ENCODE assay signal across 16 cellular contexts in genomic region chr2:160423141-160423540, GRCh38.
DNase-seq lines count a peak whose midpoint lies in the region; ATAC-seq and TF ChIP-seq lines count a peak whose summit lies in the region.
"Had no signal": no experiment of that assay in that cellular context is flagged by ENCODE, and none has a peak within 500 bp of the region (broad histone marks: within the 10 kb centered on the region; RNA-seq: fewer than 3 reads in every experiment).

No MANE protein-coding gene starts in this region.

- peaks cover 41% of the 10 kb centered on the region for H3K4me1 ChIP-seq in CD8-positive, alpha-beta memory T cell (ENCODE audit: insufficient read depth, low read length)
- H3K4me1 ChIP-seq in spleen, result peaks cover 19 to 81% (median 38%) of the 10 kb centered on the region in 6 donors

- CTCF ChIA-PET in activated naive CD4-positive, alpha-beta T cell treated with anti-CD3 and anti-CD28 coated beads, Interleukin-2, amount 10 ng/mL, durations not matched to agents 7 days and 5 days (lab: Charles Lee), result no interaction called here
- CTCF ChIA-PET in CD8-positive, alpha-beta memory T cell (lab: Charles Lee), result no interaction called here
- CTCF ChIA-PET in T-cell (lab: Charles Lee), result no interaction called here

- TF ChIP-seq POLR2A in spleen (IDR thresholded peaks at IDR 0.05), result no peak

- peaks cover 4% of the 10 kb centered on the region for H3K9me3 Mint-ChIP-seq in activated naive CD4-positive, alpha-beta T cell treated with anti-CD3 and anti-CD28 coated beads, Interleukin-2, amount 10 ng/mL, durations not matched to agents 7 days and 5 days
- H3K9me3 Mint-ChIP-seq in activated naive CD4-positive, alpha-beta T cell treated with anti-CD3 and anti-CD28 coated beads, Interleukin-2, amount 50 U/mL, for 72 hours, result peaks cover 0 to 5% of the 10 kb centered on the region in 2 donors
- H3K9me3 Mint-ChIP-seq in CD8-positive, alpha-beta memory T cell, result no peaks in the 10 kb centered on the region
- H3K9me3 Mint-ChIP-seq in T-cell, result no peaks in the 10 kb centered on the region
- H3K9me3 Mint-ChIP-seq in naive thymus-derived CD8-positive, alpha-beta T cell, result peaks cover 0 to 9% (median 0%) of the 10 kb centered on the region in 9 donors

- H3K27me3 Mint-ChIP-seq in activated naive CD4-positive, alpha-beta T cell treated with anti-CD3 and anti-CD28 coated beads, Interleukin-2, amount 10 ng/mL, durations not matched to agents 7 days and 5 days, result no peaks in the 10 kb centered on the region
- peaks cover 0 to 1% of the 10 kb centered on the region in 2 donors for H3K27me3 Mint-ChIP-seq in CD8-positive, alpha-beta memory T cell
- no peaks in the 10 kb centered on the region for H3K27me3 Mint-ChIP-seq in T-cell
- H3K27me3 Mint-ChIP-seq in naive thymus-derived CD8-positive, alpha-beta T cell, result no peaks in the 10 kb centered on the region

- no peak for DNase-seq in activated naive CD4-positive, alpha-beta T cell treated with anti-CD3 and anti-CD28 coated beads, Interleukin-2, amount 10 ng/mL, durations not matched to agents 7 days and 5 days
- DNase-seq in activated naive CD4-positive, alpha-beta T cell treated with anti-CD3 and anti-CD28 coated beads, Interleukin-2, amount 50 U/mL, for 72 hours (ENCODE audit: low spot score in 2 of 2), result no peak
- no peak for DNase-seq in CD8-positive, alpha-beta memory T cell
- no peak for DNase-seq in T-cell
- DNase-seq in naive thymus-derived CD8-positive, alpha-beta T cell, result no peak
- DNase-seq in cerebellum (ENCODE audit: low spot score), result no peak
- DNase-seq in spleen, result no peak
- DNase-seq: KBM-7, NCI-H1092, NCI-H146, NCI-H2081 treated with DMSO at 0.1 percent for 48 hours, NCI-H510A treated with DMSO at 0.1 percent for 48 hours, NCI-H82, PC-9 had no signal

- peaks cover 47% of the 10 kb centered on the region for H3K36me3 Mint-ChIP-seq in activated naive CD4-positive, alpha-beta T cell treated with anti-CD3 and anti-CD28 coated beads, Interleukin-2, amount 10 ng/mL, durations not matched to agents 7 days and 5 days
- H3K36me3 Mint-ChIP-seq in activated naive CD4-positive, alpha-beta T cell treated with anti-CD3 and anti-CD28 coated beads, Interleukin-2, amount 50 U/mL, for 72 hours, result peaks cover 0 to 20% of the 10 kb centered on the region in 2 donors
- H3K36me3 Mint-ChIP-seq in CD8-positive, alpha-beta memory T cell, result peaks cover 0 to 2% (median 0%) of the 10 kb centered on the region in 3 donors
- H3K36me3 Mint-ChIP-seq in T-cell, result peaks cover 10% of the 10 kb centered on the region
- no peaks in the 10 kb centered on the region for H3K36me3 Mint-ChIP-seq in naive thymus-derived CD8-positive, alpha-beta T cell

- no peaks in the 10 kb centered on the region for H3K9me3 ChIP-seq in CD8-positive, alpha-beta memory T cell (ENCODE audit: low read length)
- H3K9me3 ChIP-seq in spleen, result no peaks in the 10 kb centered on the region

- intact Hi-C loops in spleen (cut with DNase I; ENCODE audit: low total_unique reads), result no loop called here

- H3K27me3 ChIP-seq in CD8-positive, alpha-beta memory T cell (ENCODE audit: insufficient read depth, low read length, poor library complexity, severe bottlenecking), result no peaks in the 10 kb centered on the region
- no peaks in the 10 kb centered on the region for H3K27me3 ChIP-seq in spleen (replicated peaks in 1 of 7)

- no peak overlapping the region for H3K4me3 ChIP-seq in CD8-positive, alpha-beta memory T cell (ENCODE audit: low read length)
- H3K4me3 ChIP-seq in spleen, result no peak overlapping the region
- H3K4me3 ChIP-seq: PC-9 had no signal

- no peaks in the 10 kb centered on the region for H3K36me3 ChIP-seq in CD8-positive, alpha-beta memory T cell (ENCODE audit: insufficient read depth, low read length)
- no peaks in the 10 kb centered on the region for H3K36me3 ChIP-seq in spleen

- POLR2A ChIA-PET in CD8-positive, alpha-beta memory T cell (lab: Charles Lee), result interaction anchor here (0.9 kb wide), 1 partner anchor 10 kb away, joined by 8 read pairs; no protein-coding TSS in a partner anchor
- POLR2A ChIA-PET in T-cell (lab: Charles Lee), result no interaction called here
- POLR2A ChIA-PET in naive thymus-derived CD8-positive, alpha-beta T cell (lab: Charles Lee), result interaction anchor here (1.4 kb wide), 1 partner anchor 9 kb away, joined by 3 read pairs; no protein-coding TSS in a partner anchor

- no peak overlapping the region for H3K4me3 Mint-ChIP-seq in activated naive CD4-positive, alpha-beta T cell treated with anti-CD3 and anti-CD28 coated beads, Interleukin-2, amount 10 ng/mL, durations not matched to agents 7 days and 5 days
- peak overlapping the region in 5 of 7 donors; percentile 13 to 37 (median 28) for H3K4me3 Mint-ChIP-seq in CD8-positive, alpha-beta memory T cell
- H3K4me3 Mint-ChIP-seq in T-cell, result peak overlapping the region in 1 of 3 donors; percentile 13
- H3K4me3 Mint-ChIP-seq in naive thymus-derived CD8-positive, alpha-beta T cell, result peak overlapping the region in 4 of 10 donors; percentile 23 to 60 (median 46)

- no peak for TF ChIP-seq CTCF in spleen (IDR thresholded peaks at IDR 0.05 in 8 of 11, conservative IDR thresholded peaks at IDR 0.05 in 3 of 11)

- peak overlapping the region; percentile 24 for H3K27ac Mint-ChIP-seq in activated naive CD4-positive, alpha-beta T cell treated with anti-CD3 and anti-CD28 coated beads, Interleukin-2, amount 10 ng/mL, durations not matched to agents 7 days and 5 days
- peak overlapping the region in 1 of 2 donors; percentile 48 for H3K27ac Mint-ChIP-seq in activated naive CD4-positive, alpha-beta T cell treated with anti-CD3 and anti-CD28 coated beads, Interleukin-2, amount 50 U/mL, for 72 hours
- peak overlapping the region in 4 of 8 donors; percentile 26 to 74 (median 58) for H3K27ac Mint-ChIP-seq in CD8-positive, alpha-beta memory T cell
- H3K27ac Mint-ChIP-seq in T-cell, result peak overlapping the region; percentile 68 to 78
- peak overlapping the region in 8 of 10 donors; percentile 25 to 93 (median 70) for H3K27ac Mint-ChIP-seq in naive thymus-derived CD8-positive, alpha-beta T cell

- ATAC-seq in activated naive CD4-positive, alpha-beta T cell treated with anti-CD3 and anti-CD28 coated beads, Interleukin-2, amount 50 U/mL, for 72 hours, result no peak
- ATAC-seq in T-cell (replicated peaks in 1 of 4), result no peak
- ATAC-seq in naive thymus-derived CD8-positive, alpha-beta T cell, result no peak
- ATAC-seq in GM18511 (IDR thresholded peaks at IDR 0.05; ENCODE audit: unreplicated experiment), result no peak

- H3K4me1 Mint-ChIP-seq in activated naive CD4-positive, alpha-beta T cell treated with anti-CD3 and anti-CD28 coated beads, Interleukin-2, amount 10 ng/mL, durations not matched to agents 7 days and 5 days, result peaks cover 76% of the 10 kb centered on the region
- peaks cover 68 to 82% (median 81%) of the 10 kb centered on the region in 3 donors for H3K4me1 Mint-ChIP-seq in CD8-positive, alpha-beta memory T cell
- peaks cover 73 to 81% (median 75%) of the 10 kb centered on the region in 3 donors for H3K4me1 Mint-ChIP-seq in T-cell
- peaks cover 38 to 75% (median 69%) of the 10 kb centered on the region in 4 donors for H3K4me1 Mint-ChIP-seq in naive thymus-derived CD8-positive, alpha-beta T cell

- no peak overlapping the region for H3K27ac ChIP-seq in CD8-positive, alpha-beta memory T cell (ENCODE audit: low read depth, low read length)
- no peak overlapping the region for H3K27ac ChIP-seq in spleen
- H3K27ac ChIP-seq: C4-2B, PC-9 had no signal

- WGBS in spleen, 5 donors, result 68 to 89% (median 86%) methylated on average over 4 of the region's 4 CpGs

Comparison
In these comparisons a context has a peak if more than half of its experiments do, and no peak if none do; other contexts are left out.
1. POLR2A ChIA-PET loops: an anchor here in CD8-positive, alpha-beta memory T cell (0.9 kb wide) and naive thymus-derived CD8-positive, alpha-beta T cell (1.4 kb wide); none called in T-cell.